ENCODE assay signal across 27 cellular contexts in the genomic region with DNA sequence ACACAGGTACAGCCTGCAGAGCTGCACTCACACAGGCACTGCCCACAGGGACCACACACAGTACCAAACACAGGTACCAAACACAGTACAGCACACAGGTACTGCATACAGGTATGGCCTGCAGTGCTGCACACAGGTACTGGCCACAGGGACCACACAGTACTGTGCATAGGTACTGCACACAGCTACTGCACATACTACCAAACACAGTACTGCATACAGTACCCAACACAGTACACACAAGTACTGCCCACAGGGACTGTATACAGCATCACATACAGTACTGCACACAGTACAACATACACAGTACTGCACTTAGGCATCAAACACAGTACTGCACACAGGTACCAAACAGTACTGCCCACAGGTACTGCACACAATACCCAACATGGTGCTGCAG.
"Had no signal": no experiment of that assay in that cellular context is flagged by ENCODE, and none has a peak within 500 bp of the region (broad histone marks: within the 10 kb centered on the region; RNA-seq: fewer than 3 reads in every experiment).

No MANE protein-coding gene starts in this region.

- H3K9me3 Mint-ChIP-seq: memory B cell; naive thymus-derived CD8-positive, alpha-beta T cell; stimulated activated naive CD8-positive, alpha-beta T cell treated with anti-CD3 and anti-CD28 coated beads, Interleukin-15, amount 100 ng/mL, for 72 hours; type B pancreatic cell had no signal

- H3K4me1 Mint-ChIP-seq: memory B cell; naive thymus-derived CD8-positive, alpha-beta T cell; stimulated activated naive CD8-positive, alpha-beta T cell treated with anti-CD3 and anti-CD28 coated beads, Interleukin-15, amount 100 ng/mL, for 72 hours had no signal

- ATAC-seq: foreskin keratinocyte; gastroesophageal sphincter; left lobe of liver; naive thymus-derived CD8-positive, alpha-beta T cell; pancreas; sciatic nerve had no signal

- H3K27me3 Mint-ChIP-seq: memory B cell; naive thymus-derived CD8-positive, alpha-beta T cell; progenitor cell of endocrine pancreas; stimulated activated naive CD8-positive, alpha-beta T cell treated with anti-CD3 and anti-CD28 coated beads, Interleukin-15, amount 100 ng/mL, for 72 hours; type B pancreatic cell had no signal

- DNase-seq: dorsolateral prefrontal cortex; effector CD4-positive, alpha-beta T cell; foreskin keratinocyte; heart left ventricle; kidney; midbrain; naive thymus-derived CD8-positive, alpha-beta T cell; pancreas; stimulated activated CD4-positive, alpha-beta T cell treated with anti-CD3 and anti-CD28 coated beads, Interleukin-12 subunit alpha, Interleukin-12 subunit beta, amount 100 ng/mL, for 4 hours; stimulated activated CD4-positive, alpha-beta T cell treated with anti-CD3 and anti-CD28 coated beads, Interleukin-1b, Interleukin-23, amount 100 ng/mL, for 48 hours; stimulated activated CD4-positive, alpha-beta T cell treated with anti-CD3 and anti-CD28 coated beads, Interleukin-4, amount 100 ng/mL, for 1 hour; stimulated activated CD8-positive, alpha-beta memory T cell treated with anti-CD3 and anti-CD28 coated beads, Interleukin-4, amount 100 ng/mL, for 48 hours; stimulated activated naive CD4-positive, alpha-beta T cell; stimulated activated naive CD8-positive, alpha-beta T cell treated with anti-CD3 and anti-CD28 coated beads, Interleukin-15, amount 100 ng/mL, for 72 hours; thyroid gland had no signal

- H3K27me3 ChIP-seq: dorsolateral prefrontal cortex, esophagus muscularis mucosa, foreskin keratinocyte, gastroesophageal sphincter, heart left ventricle, hepatocyte, neutrophil, pancreas, thyroid gland had no signal

- H3K27ac Mint-ChIP-seq: memory B cell; naive thymus-derived CD8-positive, alpha-beta T cell; progenitor cell of endocrine pancreas; stimulated activated naive CD8-positive, alpha-beta T cell treated with anti-CD3 and anti-CD28 coated beads, Interleukin-15, amount 100 ng/mL, for 72 hours; type B pancreatic cell had no signal

- H3K9me3 ChIP-seq: esophagus muscularis mucosa, gastroesophageal sphincter, heart left ventricle, neutrophil, pancreas, thyroid gland had no signal

- H3K4me3 ChIP-seq: dorsolateral prefrontal cortex, esophagus muscularis mucosa, gastroesophageal sphincter, heart left ventricle, hepatocyte, lung, pancreas, smooth muscle cell, thyroid gland had no signal

- H3K27ac ChIP-seq: dorsolateral prefrontal cortex, epithelial cell of prostate, esophagus muscularis mucosa, foreskin keratinocyte, gastroesophageal sphincter, heart left ventricle, hepatocyte, neutrophil, pancreas, thyroid gland had no signal

- H3K4me3 Mint-ChIP-seq: memory B cell; naive thymus-derived CD8-positive, alpha-beta T cell; stimulated activated naive CD8-positive, alpha-beta T cell treated with anti-CD3 and anti-CD28 coated beads, Interleukin-15, amount 100 ng/mL, for 72 hours; type B pancreatic cell had no signal

- H3K4me1 ChIP-seq: esophagus muscularis mucosa, foreskin keratinocyte, gastroesophageal sphincter, heart left ventricle, pancreas, thyroid gland had no signal
